In genomic region chr6:81743649-81744048, GRCh38 we compare ENCODE assay signal across 19 cellular contexts.
"Had no signal": no experiment of that assay in that cellular context is flagged by ENCODE, and none has a peak within 500 bp of the region (broad histone marks: within the 10 kb centered on the region; RNA-seq: fewer than 3 reads in every experiment).

No MANE protein-coding gene starts in this region.

- H3K4me1 ChIP-seq: parathyroid adenoma had no signal

- ATAC-seq: activated T-cell treated with anti-CD3 and anti-CD28 coated beads, Interleukin-2, amount 50 U/mL, for 4 hours; left lobe of liver; natural killer cell treated with Interleukin-12 subunit alpha and Interleukin-12 subunit beta and Interleukin-15 and Interleukin-18, amount 100 ng/mL, for 72 hours had no signal

- H3K9me3 ChIP-seq: sigmoid colon, tibial artery had no signal

- H3K36me3 ChIP-seq: brain microvascular endothelial cell had no signal

- H3K27me3 ChIP-seq: brain microvascular endothelial cell, sigmoid colon, tibial artery had no signal

- H3K4me3 ChIP-seq: sigmoid colon, tibial artery had no signal

- H3K27ac ChIP-seq: brain microvascular endothelial cell, parathyroid adenoma, sigmoid colon, tibial artery had no signal

- DNase-seq: activated CD4-positive, alpha-beta T cell treated with anti-CD3 and anti-CD28 coated beads, Interleukin-2, amount 50 U/mL, for 1 hour; activated CD8-positive, alpha-beta memory T cell treated with anti-CD3 and anti-CD28 coated beads, Interleukin-2, amount 50 U/mL, for 4 hours; activated naive CD4-positive, alpha-beta T cell treated with anti-CD3 and anti-CD28 coated beads for 36 hours; activated T-cell treated with anti-CD3 and anti-CD28 coated beads, Interleukin-2, amount 50 U/mL, for 4 hours; brain microvascular endothelial cell; central memory CD4-positive, alpha-beta T cell; foreskin melanocyte; hypothalamus; kidney; sigmoid colon; stimulated activated CD4-positive, alpha-beta T cell treated with anti-CD3 and anti-CD28 coated beads, Interleukin-12 subunit alpha, Interleukin-12 subunit beta, amount 100 ng/mL, for 4 hours; stimulated activated CD4-positive, alpha-beta T cell treated with anti-CD3 and anti-CD28 coated beads, Interleukin-1b, Interleukin-23, amount 100 ng/mL, for 48 hours; stimulated activated CD8-positive, alpha-beta memory T cell treated with anti-CD3 and anti-CD28 coated beads, Interleukin-4, amount 100 ng/mL, for 48 hours; stimulated activated naive CD4-positive, alpha-beta T cell; T-helper 9 cell; tibial artery had no signal
